Comparison of ENCODE assay signal across 10 cellular contexts in the genomic region with DNA sequence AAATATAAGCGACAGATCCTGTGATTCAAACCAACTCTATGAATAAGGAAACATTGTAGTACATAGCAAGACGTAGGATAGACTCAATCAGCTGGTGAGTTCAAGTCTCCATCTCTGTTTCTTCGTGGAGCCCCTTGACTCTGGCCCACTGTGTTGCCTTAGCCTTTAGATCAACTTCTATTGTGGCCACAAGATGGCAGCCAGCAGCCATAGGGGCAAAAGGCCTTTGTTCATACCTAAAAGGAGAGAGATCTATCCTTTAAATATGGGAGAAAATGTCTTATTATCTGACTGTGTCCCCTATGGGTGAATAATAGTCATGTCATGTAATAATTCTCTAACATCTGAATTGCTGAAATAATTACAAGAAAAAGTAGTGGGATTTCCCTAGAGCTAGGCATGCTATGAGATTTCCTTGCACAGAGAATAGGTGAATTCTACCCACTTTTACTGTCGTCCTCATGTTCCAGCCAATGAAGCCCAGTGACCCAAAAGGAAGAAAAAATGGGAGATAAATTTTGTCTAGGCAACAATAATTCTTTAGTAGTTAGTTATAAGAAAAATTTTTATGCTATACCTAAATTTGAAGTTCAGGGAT.
A peak's percentile ranks its signal among the peaks of the same experiment; 100 is the strongest.
DNase-seq lines count a peak whose midpoint lies in the region; ATAC-seq and TF ChIP-seq lines count a peak whose summit lies in the region.
"Had no signal": no experiment of that assay in that cellular context is flagged by ENCODE, and none has a peak within 500 bp of the region (broad histone marks: within the 10 kb centered on the region; RNA-seq: fewer than 3 reads in every experiment).

No MANE protein-coding gene starts in this region.

- TF ChIP-seq POLR2A in GM18505 (IDR thresholded peaks at IDR 0.05; ENCODE audit: borderline replicate concordance, extremely low read depth, insufficient read depth, insufficient read length): no peak

- H3K4me1 ChIP-seq in foreskin keratinocyte: no peaks in the 10 kb centered on the region

- no peak overlapping the region for H3K27ac ChIP-seq in foreskin keratinocyte

- peak; percentile 41 for TF ChIP-seq CTCF in foreskin keratinocyte (conservative IDR thresholded peaks at IDR 0.05)

- ATAC-seq in GM18868 (IDR thresholded peaks at IDR 0.05; ENCODE audit: unreplicated experiment): peak; percentile 74
- ATAC-seq in foreskin keratinocyte: peak; percentile 11
- ATAC-seq in GM18505 (IDR thresholded peaks at IDR 0.05; ENCODE audit: unreplicated experiment): no peak
- no peak for ATAC-seq in HG02970 (IDR thresholded peaks at IDR 0.05; ENCODE audit: low FRiP score, unreplicated experiment)
- no peak for ATAC-seq in GM21447 (IDR thresholded peaks at IDR 0.05; ENCODE audit: unreplicated experiment)
- ATAC-seq in HG02588 (IDR thresholded peaks at IDR 0.05; ENCODE audit: unreplicated experiment): no peak

- no peaks in the 10 kb centered on the region for H3K27me3 ChIP-seq in foreskin keratinocyte

- DNase-seq in COLO668 (lab: John Stamatoyannopoulos, UW; ENCODE audit: unreplicated experiment): peak; percentile 61
- DNase-seq in NCI-H524 treated with DMSO at 0.1 percent for 48 hours (lab: John Stamatoyannopoulos, UW): peak; percentile 26
- DNase-seq in foreskin keratinocyte: peak in 1 of 2 donors; percentile 24
- DNase-seq: activated CD8-positive, alpha-beta memory T cell treated with anti-CD3 and anti-CD28 coated beads, Interleukin-2, amount 50 U/mL, for 4 hours; NCI-H1436 had no signal

Comparison
In these comparisons a context has a peak if more than half of its experiments do, and no peak if none do; other contexts are left out.
1. ATAC-seq: peak in GM18868 (single experiment) and foreskin keratinocyte (single experiment); none in GM18505 (single experiment), HG02970 (single experiment), GM21447 (single experiment) and HG02588 (single experiment).